Comparison of ENCODE assay signal across 11 cellular contexts in genomic region chr22:19719488-19720021, GRCh38. TPM values are rescaled to one million over a fixed set of nuclear protein-coding genes. Genes with fewer than 3 reads are reported as not detected.
DNase-seq lines count a peak whose midpoint lies in the region; ATAC-seq and TF ChIP-seq lines count a peak whose summit lies in the region.
"Had no signal": no experiment of that assay in that cellular context is flagged by ENCODE, and none has a peak within 500 bp of the region (broad histone marks: within the 10 kb centered on the region; RNA-seq: fewer than 3 reads in every experiment).

No MANE protein-coding gene starts in this region.

- peak overlapping the region in 4 of 10 donors; percentile 20 to 74 (median 58) for H3K27ac Mint-ChIP-seq in naive thymus-derived CD8-positive, alpha-beta T cell

- POLR2A ChIA-PET in naive thymus-derived CD8-positive, alpha-beta T cell (lab: Charles Lee) = interaction anchor here (0.6 kb wide), 1 partner anchor 1208 kb away, joined by 6 read pairs; no protein-coding TSS in a partner anchor

- H3K4me3 ChIP-seq in ACC112 (ENCODE audit: low read depth, low read length) (peak overlapping the region; percentile 80), ascending aorta (peak overlapping the region; percentile 85 to 87)

- DNase-seq in ascending aorta (ENCODE audit: low spot score in 2 of 2) (no peak), hippocampal formation (lab: John Stamatoyannopoulos, UW) (no peak), pons (ENCODE audit: low spot score) (no peak), NCI-H187 treated with DMSO at 0.1 percent for 48 hours (lab: John Stamatoyannopoulos, UW) (no peak), NCI-H1436 (lab: John Stamatoyannopoulos, UW) (no peak)
- DNase-seq in naive thymus-derived CD8-positive, alpha-beta T cell = peak in 1 of 10 donors; percentile 52
- DNase-seq: DMS 273 treated with DMSO at 0.1 percent for 48 hours; effector memory CD4-positive, alpha-beta T cell; NCI-H524 had no signal

- peaks cover 0 to 3% (median 0%) of the 10 kb centered on the region in 3 donors for H3K36me3 Mint-ChIP-seq in naive thymus-derived CD8-positive, alpha-beta T cell

- no peaks in the 10 kb centered on the region for H3K4me1 ChIP-seq in ACC112 (ENCODE audit: control insufficient read depth, insufficient read depth, low read length, unreplicated experiment)
- H3K4me1 ChIP-seq in ES-I3 (ENCODE audit: insufficient read depth, low read length) = no peaks in the 10 kb centered on the region; the same call in 1 of the 2 replicates
- H3K4me1 ChIP-seq in ascending aorta = peaks cover 12 to 26% of the 10 kb centered on the region in 2 donors

- ATAC-seq in naive thymus-derived CD8-positive, alpha-beta T cell = no peak

- peak overlapping the region; percentile 66; the same call in 1 of the 2 replicates for H3K9ac ChIP-seq in ES-I3 (ENCODE audit: low read depth, low read length)

- H3K27me3 Mint-ChIP-seq in naive thymus-derived CD8-positive, alpha-beta T cell = peaks cover 2 to 51% (median 23%) of the 10 kb centered on the region in 5 donors

- peaks cover 7 to 32% (median 16%) of the 10 kb centered on the region in 4 donors for H3K4me1 Mint-ChIP-seq in naive thymus-derived CD8-positive, alpha-beta T cell

- H3K9me3 ChIP-seq in ES-I3 (ENCODE audit: control insufficient read depth, insufficient read depth, low read length) = no peaks in the 10 kb centered on the region
- H3K9me3 ChIP-seq in ascending aorta = no peaks in the 10 kb centered on the region

- no peak overlapping the region for H3K27ac ChIP-seq in ACC112 (ENCODE audit: low read depth, low read length)
- H3K27ac ChIP-seq in ascending aorta = peak overlapping the region; percentile 78 to 80

- TF ChIP-seq CTCF in ascending aorta (IDR thresholded peaks at IDR 0.05) = no peak

- intact Hi-C loops in ascending aorta (cut with DNase I) = loop anchor here (2.0 to 10.0 kb wide), 8 partner anchors 85 to 575 kb away; partner anchors contain the start of genes CDC45, CLTCL1, ESS2 and GNB1L

- H2AFZ ChIP-seq in ACC112 (ENCODE audit: low read length, unreplicated experiment) = no peak overlapping the region

- H3K27me3 ChIP-seq in ACC112 (ENCODE audit: insufficient read depth, low read length) (no peaks in the 10 kb centered on the region), ascending aorta (no peaks in the 10 kb centered on the region)

- no peaks in the 10 kb centered on the region for H3K9me3 Mint-ChIP-seq in naive thymus-derived CD8-positive, alpha-beta T cell

- H3K36me3 ChIP-seq in ACC112 (ENCODE audit: insufficient read depth, low read length) (no peaks in the 10 kb centered on the region), ES-I3 (ENCODE audit: insufficient read depth, low read length) (no peaks in the 10 kb centered on the region), ascending aorta (peaks cover 10 to 18% of the 10 kb centered on the region in 2 donors)

- no peaks in the 10 kb centered on the region for H3K79me2 ChIP-seq in ACC112 (ENCODE audit: control insufficient read depth, insufficient read depth, low read length, unreplicated experiment)

- peak overlapping the region; percentile 60 to 83 (median 74) for H3K4me3 Mint-ChIP-seq in naive thymus-derived CD8-positive, alpha-beta T cell

RNA-seq across cellular contexts. Expression of gene GP1BB, which starts 3.8 kb away (rescaled TPM):
- 50.2 TPM for total RNA-seq in ascending aorta
- total RNA-seq in naive thymus-derived CD8-positive, alpha-beta T cell = under 1 TPM in 1 of 2 experiments, not detected in 1; 0.34 TPM
- not detected for polyA plus RNA-seq in naive thymus-derived CD8-positive, alpha-beta T cell

RNA-seq across cellular contexts. Expression of gene SEPTIN5, which starts 5.3 kb away (rescaled TPM):
- 105 TPM for total RNA-seq in ascending aorta
- total RNA-seq in naive thymus-derived CD8-positive, alpha-beta T cell = 1 to 10 TPM in 1 of 2 experiments, under 1 TPM in 1; 0.55 to 1.5 TPM
- polyA plus RNA-seq in naive thymus-derived CD8-positive, alpha-beta T cell = under 1 TPM in 1 of 3 donors, not detected in 2; 0.32 TPM

RNA-seq across cellular contexts. Expression of gene TBX1, which starts 41.0 kb away (rescaled TPM):
- not detected for total RNA-seq in ascending aorta
- not detected for total RNA-seq in naive thymus-derived CD8-positive, alpha-beta T cell
- not detected for polyA plus RNA-seq in naive thymus-derived CD8-positive, alpha-beta T cell

Comparison
In these comparisons a context has a peak if more than half of its experiments do, and no peak if none do; other contexts are left out.
1. RNA of gene GP1BB, which starts 3.8 kb away (total RNA-seq): 50.2 TPM in ascending aorta (single experiment); 0.34 TPM in naive thymus-derived CD8-positive, alpha-beta T cell; every median in the first group is over 10 times any median in the second.
2. RNA of gene SEPTIN5, which starts 5.3 kb away (total RNA-seq): 105 TPM in ascending aorta (single experiment); 0.55 to 1.5 TPM in naive thymus-derived CD8-positive, alpha-beta T cell; every median in the first group is over 10 times any median in the second.